Comparison of ENCODE assay signal across 14 cellular contexts in the genomic region with DNA sequence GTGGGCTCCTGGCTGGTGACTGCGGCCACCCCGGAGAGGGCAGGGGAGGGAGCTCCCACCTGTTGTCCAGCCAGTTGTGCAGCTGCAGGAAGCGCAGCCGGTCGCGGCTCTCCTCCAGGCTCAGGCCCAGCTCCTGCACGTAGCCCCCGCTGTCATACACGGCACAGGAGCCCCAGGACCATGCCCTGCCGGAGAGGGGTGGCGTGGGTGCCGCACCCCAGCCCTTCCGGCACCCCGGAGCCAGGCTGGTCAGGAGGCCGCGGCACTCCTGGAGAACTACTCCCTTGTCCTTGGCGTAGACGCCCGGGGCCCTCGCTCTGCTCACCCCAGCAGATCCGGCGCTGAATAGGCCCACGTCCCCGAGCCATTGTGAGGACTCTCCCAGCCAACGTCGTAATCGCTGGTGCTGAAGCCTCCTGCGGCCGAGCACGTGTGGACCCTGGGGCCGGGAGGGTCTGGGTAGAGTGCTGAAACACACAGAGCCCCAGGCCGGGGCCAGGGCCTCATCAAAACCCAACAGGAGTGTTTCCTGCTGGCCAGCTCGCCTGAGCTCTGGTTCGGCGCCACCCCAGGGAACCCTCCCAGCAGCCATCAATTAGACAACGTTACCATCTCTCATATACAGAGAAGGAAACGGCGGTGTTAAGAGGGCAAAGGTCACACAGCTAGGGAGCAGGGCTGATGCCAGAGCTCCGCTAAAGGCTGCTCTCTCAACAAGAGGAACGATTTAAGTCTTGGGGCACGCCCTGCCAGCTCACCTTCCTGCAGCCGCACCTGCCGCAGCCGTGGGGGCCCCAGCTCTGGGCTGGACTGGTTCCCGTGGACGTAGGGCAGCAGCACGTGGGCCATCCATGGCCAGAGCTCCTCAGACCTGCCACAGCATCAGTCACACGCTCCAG. TPM values are rescaled to one million over a fixed set of nuclear protein-coding genes. Genes with fewer than 3 reads are reported as not detected.
DNase-seq lines count a peak whose midpoint lies in the region; ATAC-seq, FAIRE-seq and TF ChIP-seq lines count a peak whose summit lies in the region.
"Had no signal": no experiment of that assay in that cellular context is flagged by ENCODE, and none has a peak within 500 bp of the region (broad histone marks: within the 10 kb centered on the region; RNA-seq: fewer than 3 reads in every experiment).

No MANE protein-coding gene starts in this region.

- TF ChIP-seq POLR2A in gastrocnemius medialis (IDR thresholded peaks at IDR 0.05), result no peak
- no peak for TF ChIP-seq POLR2A in H54 (IDR thresholded peaks at IDR 0.05; ENCODE audit: low read depth, low read length)

- ATAC-seq in gastrocnemius medialis, result no peak
- ATAC-seq in activated T-helper 17 cell treated with anti-CD3 and anti-CD28 coated beads, Interleukin-2, amount 50 U/mL, for 72 hours (replicated peaks), result no peak
- ATAC-seq: stimulated activated naive CD8-positive, alpha-beta T cell treated with anti-CD3 and anti-CD28 coated beads, Interleukin-15, Interleukin-2, amounts not matched to agents 100 U/mL and 50 U/mL, for 24 hours had no signal

- no peak overlapping the region for H3K4me3 ChIP-seq in HEK293 (ENCODE audit: low read depth, low read length)
- H3K4me3 ChIP-seq in choroid plexus epithelial cell (ENCODE audit: low read depth, low read length), result peak overlapping the region; percentile 22
- no peak overlapping the region for H3K4me3 ChIP-seq in kidney (ENCODE audit: low read length in 2 of 2)
- H3K4me3 ChIP-seq in gastrocnemius medialis, result peak overlapping the region in 1 of 4 donors; percentile 17
- H3K4me3 ChIP-seq: MG63 had no signal

- POLR2A ChIA-PET in HEK293 (lab: Yijun Ruan, JAX), result no interaction called here

- no peak overlapping the region for H3K27ac ChIP-seq in HEK293 (ENCODE audit: extremely low read depth, low read depth, low read length)
- peak overlapping the region; percentile 28 to 51 for H3K27ac ChIP-seq in kidney (ENCODE audit: low read depth in 2 of 2, low read length in 2 of 2)
- H3K27ac ChIP-seq in gastrocnemius medialis, result peak overlapping the region; percentile 14 to 96 (median 43)

- FAIRE-seq in kidney (lab: Jason Lieb, UNC) (no peak), H54 (lab: Jason Lieb, UNC) (no peak)

- no peaks in the 10 kb centered on the region for H3K27me3 Mint-ChIP-seq in activated T-helper 17 cell treated with anti-CD3 and anti-CD28 coated beads, Interleukin-2, amount 50 U/mL, for 72 hours
- H3K27me3 Mint-ChIP-seq: activated CD4-positive, alpha-beta memory T cell treated with anti-CD3 and anti-CD28 coated beads for 36 hours; central memory CD8-positive, alpha-beta T cell had no signal

- DNase-seq in choroid plexus epithelial cell (ENCODE audit: low read depth) (no peak), kidney (no peak), gastrocnemius medialis (no peak), GM19240 (ENCODE audit: insufficient read length, low spot score) (no peak), H54 (ENCODE audit: insufficient read length, low spot score) (no peak)
- no peak for DNase-seq in activated effector memory CD4-positive, alpha-beta T cell treated with Interleukin-2 at 50 U/mL for 16 hours
- DNase-seq: activated gamma-delta T cell treated with Interleukin-2 at 50 U/mL for 16 hours, MG63 had no signal

- intact Hi-C loops in kidney (cut with DNase I), result no loop called here
- intact Hi-C loops in gastrocnemius medialis (cut with DNase I; ENCODE audit: low total_unique reads), result no loop called here

- H3K4me1 ChIP-seq in HEK293 (ENCODE audit: control insufficient read depth, insufficient read depth, low read length) (no peaks in the 10 kb centered on the region), kidney (ENCODE audit: control insufficient read depth in 1 of 2, insufficient read depth in 1 of 2, low read depth in 1 of 2, low read length in 2 of 2) (peaks cover 3 to 22% of the 10 kb centered on the region in 2 donors), gastrocnemius medialis (peaks cover 0 to 10% of the 10 kb centered on the region in 2 donors)

- H3K27me3 ChIP-seq in gastrocnemius medialis, result no peaks in the 10 kb centered on the region
- H3K27me3 ChIP-seq: MG63 had no signal

- H3K4me3 Mint-ChIP-seq in activated T-helper 17 cell treated with anti-CD3 and anti-CD28 coated beads, Interleukin-2, amount 50 U/mL, for 72 hours, result no peak overlapping the region
- H3K4me3 Mint-ChIP-seq: activated CD4-positive, alpha-beta memory T cell treated with anti-CD3 and anti-CD28 coated beads for 36 hours; CD14-positive monocyte; central memory CD8-positive, alpha-beta T cell had no signal

- H3K9ac ChIP-seq in kidney (ENCODE audit: low read length in 2 of 2), result no peak overlapping the region

- H3K36me3 Mint-ChIP-seq in activated T-helper 17 cell treated with anti-CD3 and anti-CD28 coated beads, Interleukin-2, amount 50 U/mL, for 72 hours (ENCODE audit: low read depth), result peaks cover 22% of the 10 kb centered on the region

- H3K27ac Mint-ChIP-seq in activated T-helper 17 cell treated with anti-CD3 and anti-CD28 coated beads, Interleukin-2, amount 50 U/mL, for 72 hours, result no peak overlapping the region
- H3K27ac Mint-ChIP-seq: activated CD4-positive, alpha-beta memory T cell treated with anti-CD3 and anti-CD28 coated beads for 36 hours; CD14-positive monocyte had no signal

- peaks cover 0 to 87% of the 10 kb centered on the region in 2 experiments; a peak in 1 of 3 replicates for H3K36me3 ChIP-seq in HEK293 (ENCODE audit: control insufficient read depth in 2 of 2, insufficient read depth in 1 of 2, low read length in 2 of 2)
- peaks cover 5 to 11% of the 10 kb centered on the region in 2 donors for H3K36me3 ChIP-seq in kidney (ENCODE audit: control insufficient read depth in 1 of 2, insufficient read depth in 2 of 2, low read length in 2 of 2)
- peaks cover 0 to 85% of the 10 kb centered on the region in 2 donors for H3K36me3 ChIP-seq in gastrocnemius medialis

- CTCF ChIA-PET in HEK293 (lab: Yijun Ruan, JAX), result no interaction called here

- in situ Hi-C loops in gastrocnemius medialis (cut with MboI; ENCODE audit: low sequenced_read_pairs in 4 of 4), result no loop called here

- no peaks in the 10 kb centered on the region for H3K9me3 Mint-ChIP-seq in activated T-helper 17 cell treated with anti-CD3 and anti-CD28 coated beads, Interleukin-2, amount 50 U/mL, for 72 hours
- H3K9me3 Mint-ChIP-seq: activated CD4-positive, alpha-beta memory T cell treated with anti-CD3 and anti-CD28 coated beads for 36 hours; central memory CD8-positive, alpha-beta T cell had no signal

- H3K9me3 ChIP-seq in HEK293 (ENCODE audit: control insufficient read depth, insufficient read depth, low read depth, low read length), result no peaks in the 10 kb centered on the region
- no peaks in the 10 kb centered on the region for H3K9me3 ChIP-seq in kidney (ENCODE audit: control insufficient read depth in 1 of 2, low read length in 2 of 2)
- H3K9me3 ChIP-seq in gastrocnemius medialis, result no peaks in the 10 kb centered on the region
- H3K9me3 ChIP-seq: MG63 had no signal

- no peak for TF ChIP-seq CTCF in HEK293 (tag by site-specific recombination; IDR thresholded peaks at IDR 0.05)
- no peak for TF ChIP-seq CTCF in choroid plexus epithelial cell (conservative IDR thresholded peaks at IDR 0.05; ENCODE audit: low read depth, low read length)
- TF ChIP-seq CTCF in kidney (IDR thresholded peaks at IDR 0.05; ENCODE audit: borderline replicate concordance, extremely low read depth, insufficient read depth), result no peak
- no peak for TF ChIP-seq CTCF in gastrocnemius medialis (IDR thresholded peaks at IDR 0.05 in 4 of 5, conservative IDR thresholded peaks at IDR 0.05 in 1 of 5)

- H3K4me1 Mint-ChIP-seq in activated T-helper 17 cell treated with anti-CD3 and anti-CD28 coated beads, Interleukin-2, amount 50 U/mL, for 72 hours, result no peaks in the 10 kb centered on the region
- H3K4me1 Mint-ChIP-seq: CD14-positive monocyte; central memory CD8-positive, alpha-beta T cell had no signal

TF ChIP-seq in HEK293, 187 proteins besides CTCF, POLR2A, EP300 and RAD21:
- no peak for TF ChIP-seq SETDB1 (IDR thresholded peaks at IDR 0.05; ENCODE audit: insufficient read length, low read length)
- no peak for TF ChIP-seq ZNF768 (tag by site-specific recombination; IDR thresholded peaks at IDR 0.05)
- no peak for TF ChIP-seq ZNF426 (tag by site-specific recombination; IDR thresholded peaks at IDR 0.05)
- TF ChIP-seq RBAK (tag by site-specific recombination; IDR thresholded peaks at IDR 0.05), result no peak
- no peak for TF ChIP-seq EGR2 (tag by site-specific recombination; IDR thresholded peaks at IDR 0.05; ENCODE audit: low read depth)
- TF ChIP-seq SCRT2 (tag by site-specific recombination; IDR thresholded peaks at IDR 0.05), result peak; percentile 74; the same call in 1 of the 2 replicates
- no peak for TF ChIP-seq ZNF324 (tag by site-specific recombination; IDR thresholded peaks at IDR 0.05)
TF ChIP-seq in HEK293: peak in this region for 1.

RNA-seq across cellular contexts. Expression of a gene that starts 43.7 kb away (rescaled TPM):
- total RNA-seq in kidney (88.3 TPM), gastrocnemius medialis (100 to 1,000 TPM; 168 to 376 (median 339) TPM)
- 16.2 TPM for polyA plus RNA-seq in kidney (ENCODE audit: insufficient read depth, low read depth, low replicate concordance)
- 100 to 1,000 TPM in 1 of 2 donors, 10 to 100 TPM in 1; 71.8 to 122 TPM for total RNA-seq in activated T-helper 17 cell treated with anti-CD3 and anti-CD28 coated beads, Interleukin-2, amount 50 U/mL, for 72 hours

RNA-seq across cellular contexts. Expression of a gene that starts 44.2 kb away (rescaled TPM):
- 151 TPM for total RNA-seq in kidney
- 40.0 TPM for polyA plus RNA-seq in kidney (ENCODE audit: insufficient read depth, low read depth, low replicate concordance)
- total RNA-seq in gastrocnemius medialis, result 10 to 100 TPM; 44.5 to 62.7 (median 53.8) TPM
- total RNA-seq in activated T-helper 17 cell treated with anti-CD3 and anti-CD28 coated beads, Interleukin-2, amount 50 U/mL, for 72 hours, result 10 to 100 TPM; 79.3 to 83.7 TPM

RNA-seq across cellular contexts. Expression of a gene that starts 44.3 kb away (rescaled TPM):
- total RNA-seq in kidney, result 15.3 TPM
- 36.0 TPM for polyA plus RNA-seq in kidney (ENCODE audit: insufficient read depth, low read depth, low replicate concordance)
- 10 to 100 TPM in 1 of 4 donors, 1 to 10 TPM in 3; 3.5 to 13.6 (median 6.4) TPM for total RNA-seq in gastrocnemius medialis
- 10 to 100 TPM; 13.2 to 37.6 TPM for total RNA-seq in activated T-helper 17 cell treated with anti-CD3 and anti-CD28 coated beads, Interleukin-2, amount 50 U/mL, for 72 hours

RNA-seq across cellular contexts. Expression of a gene that starts 56.5 kb away (rescaled TPM):
- 1.5 TPM for total RNA-seq in kidney
- 3.0 TPM for polyA plus RNA-seq in kidney (ENCODE audit: insufficient read depth, low read depth, low replicate concordance)
- total RNA-seq in gastrocnemius medialis, result 1 to 10 TPM in 2 of 4 donors, not detected in 2; 1.3 to 4.2 TPM
- total RNA-seq in activated T-helper 17 cell treated with anti-CD3 and anti-CD28 coated beads, Interleukin-2, amount 50 U/mL, for 72 hours, result under 1 TPM; 0.28 to 0.34 TPM
- polyA plus RNA-seq: CD14-positive monocyte had no signal
